In genomic region chr17:56868716-56869115, GRCh38 we compare ENCODE assay signal across 25 cellular contexts. TPM values are rescaled to one million over a fixed set of nuclear protein-coding genes. Genes with fewer than 3 reads are reported as not detected.
DNase-seq lines count a peak whose midpoint lies in the region; ATAC-seq, FAIRE-seq and TF ChIP-seq lines count a peak whose summit lies in the region.
"Had no signal": no experiment of that assay in that cellular context is flagged by ENCODE, and none has a peak within 500 bp of the region (broad histone marks: within the 10 kb centered on the region; RNA-seq: fewer than 3 reads in every experiment).

No MANE protein-coding gene starts in this region.

- no peak overlapping the region for H3K4me3 Mint-ChIP-seq in stimulated activated effector memory CD8-positive, alpha-beta T cell treated with anti-CD3 and anti-CD28 coated beads, Interleukin-12 subunit alpha, Interleukin-12 subunit beta, amount 100 ng/mL, for 72 hours
- H3K4me3 Mint-ChIP-seq: CD4-positive, CD25-positive, alpha-beta regulatory T cell had no signal

- no peaks in the 10 kb centered on the region for H3K79me2 ChIP-seq in MM.1S (ENCODE audit: low read length)

- TF ChIP-seq CTCF in MM.1S (IDR thresholded peaks at IDR 0.05; ENCODE audit: low read length) = no peak

- no peaks in the 10 kb centered on the region for H4K20me1 ChIP-seq in MM.1S (ENCODE audit: insufficient read depth, low read length)
- H4K20me1 ChIP-seq: BLaER1 had no signal

- H3K27ac ChIP-seq in MM.1S (ENCODE audit: low read length) = peak overlapping the region; percentile 96
- H3K27ac ChIP-seq: BLaER1, RWPE1 had no signal

- H3K4me2 ChIP-seq in MM.1S (ENCODE audit: low read depth, low read length) = no peak overlapping the region
- H3K4me2 ChIP-seq: BLaER1 had no signal

- no peaks in the 10 kb centered on the region for H3K9me2 ChIP-seq in MM.1S (replicated peaks; ENCODE audit: insufficient read depth, low read length)

- ATAC-seq in stimulated activated effector memory CD8-positive, alpha-beta T cell treated with anti-CD3 and anti-CD28 coated beads, Interleukin-12 subunit alpha, Interleukin-12 subunit beta, amount 100 ng/mL, for 72 hours = no peak
- ATAC-seq in GM19035 (IDR thresholded peaks at IDR 0.05; ENCODE audit: unreplicated experiment) = no peak
- ATAC-seq: Panc1 had no signal

- H3K36me3 ChIP-seq in MM.1S (replicated peaks; ENCODE audit: insufficient read depth, low read length) = no peaks in the 10 kb centered on the region; the same call in 1 of the 2 replicates

- no peaks in the 10 kb centered on the region for H3K9me3 Mint-ChIP-seq in stimulated activated effector memory CD8-positive, alpha-beta T cell treated with anti-CD3 and anti-CD28 coated beads, Interleukin-12 subunit alpha, Interleukin-12 subunit beta, amount 100 ng/mL, for 72 hours

- H3K36me3 Mint-ChIP-seq in stimulated activated effector memory CD8-positive, alpha-beta T cell treated with anti-CD3 and anti-CD28 coated beads, Interleukin-12 subunit alpha, Interleukin-12 subunit beta, amount 100 ng/mL, for 72 hours = peaks cover 25% of the 10 kb centered on the region

- peak overlapping the region; percentile 43 for H3K27ac Mint-ChIP-seq in stimulated activated effector memory CD8-positive, alpha-beta T cell treated with anti-CD3 and anti-CD28 coated beads, Interleukin-12 subunit alpha, Interleukin-12 subunit beta, amount 100 ng/mL, for 72 hours

- H3K4me1 Mint-ChIP-seq in stimulated activated effector memory CD8-positive, alpha-beta T cell treated with anti-CD3 and anti-CD28 coated beads, Interleukin-12 subunit alpha, Interleukin-12 subunit beta, amount 100 ng/mL, for 72 hours = no peaks in the 10 kb centered on the region

- peak; percentile 17 for FAIRE-seq in GM12892 (lab: Jason Lieb, UNC)
- FAIRE-seq: A204.1, D721Med, GM18507 had no signal

- no peak overlapping the region for H2AFZ ChIP-seq in MM.1S (ENCODE audit: low read length)

- H3K27me3 ChIP-seq in MM.1S (replicated peaks; ENCODE audit: insufficient read depth, low read length) = no peaks in the 10 kb centered on the region
- H3K27me3 ChIP-seq: BLaER1, MG63 had no signal

- no peak overlapping the region for H3K9ac ChIP-seq in MM.1S (ENCODE audit: low read length)
- H3K9ac ChIP-seq: BLaER1 had no signal

- peaks cover 20% of the 10 kb centered on the region for H3F3A ChIP-seq in MM.1S (ENCODE audit: insufficient read depth, low read length)

- no peak for DNase-seq in GM12892 (ENCODE audit: insufficient read length)
- DNase-seq in MM.1S = no peak
- DNase-seq in islet precursor cell = peak; percentile 13
- DNase-seq in stimulated activated effector memory CD8-positive, alpha-beta T cell treated with anti-CD3 and anti-CD28 coated beads, Interleukin-12 subunit alpha, Interleukin-12 subunit beta, amount 100 ng/mL, for 72 hours (ENCODE audit: low spot score in 2 of 2) = no peak
- no peak for DNase-seq in mesenteric fat pad (ENCODE audit: low spot score)
- no peak for DNase-seq in NCI-H1436 treated with DMSO at 0.1 percent for 48 hours (lab: John Stamatoyannopoulos, UW)
- DNase-seq: CD4-positive, CD25-positive, alpha-beta regulatory T cell; GOT3; KG1; NCI-H1694 treated with DMSO at 0.1 percent for 48 hours; NCI-H2081 treated with DMSO at 0.1 percent for 48 hours; NCI-H2171; NCI-H226; NCI-H510A; NCI-H69; SHP77 had no signal

- TF ChIP-seq POLR2A in GM12892 (IDR thresholded peaks at IDR 0.05; ENCODE audit: low read depth, low read length) = no peak

- no peak overlapping the region for H3K4me3 ChIP-seq in MM.1S (ENCODE audit: low read length)
- H3K4me3 ChIP-seq: BLaER1, HAP-1, MG63 had no signal

- no peaks in the 10 kb centered on the region for H3K9me3 ChIP-seq in MM.1S (replicated peaks; ENCODE audit: insufficient read depth, low read length)
- H3K9me3 ChIP-seq: BLaER1, HAP-1, MG63 had no signal

- H3K4me1 ChIP-seq in MM.1S (ENCODE audit: low read length) = peaks cover 37% of the 10 kb centered on the region
- H3K4me1 ChIP-seq: BLaER1, HAP-1 had no signal

RNA-seq across cellular contexts. Expression of gene DGKE, which starts 34.8 kb away (rescaled TPM):
- polyA plus RNA-seq in GM12892 (2012; ENCODE audit: missing spikeins) = 5.4 TPM
- total RNA-seq in mesenteric fat pad = 7.3 TPM

RNA-seq across cellular contexts. Expression of gene C17orf67, which starts 35.0 kb away (rescaled TPM):
- polyA plus RNA-seq in GM12892 (2012; ENCODE audit: missing spikeins) = 1.6 TPM
- 2.0 TPM for total RNA-seq in mesenteric fat pad

RNA-seq across cellular contexts. Expression of gene TRIM25, which starts 45.1 kb away (rescaled TPM):
- polyA plus RNA-seq in GM12892 (2012; ENCODE audit: missing spikeins) = 44.3 TPM
- 114 TPM for total RNA-seq in mesenteric fat pad
